ENCODE assay signal across 8 cellular contexts in genomic region chr19:46787331-46788100, GRCh38. TPM values are rescaled to one million over a fixed set of nuclear protein-coding genes. Genes with fewer than 3 reads are reported as not detected.
DNase-seq lines count a peak whose midpoint lies in the region; ATAC-seq and TF ChIP-seq lines count a peak whose summit lies in the region.

No MANE protein-coding gene starts in this region.

- CTCF ChIA-PET in activated B cell treated with CpG ODN at 0.5 μM for 24 hours (lab: Charles Lee): interaction anchor here (0.9 to 3.3 kb wide), 3 partner anchors 21 to 53 kb away, joined by 4 to 11 read pairs (median 5); no protein-coding TSS in a partner anchor

- intact Hi-C loops in activated B cell treated with CpG ODN at 0.5 μM for 24 hours (cut with micrococcal nuclease): loop anchor here (1.0 to 10.0 kb wide), 6 partner anchors 34 to 437 kb away; partner anchors contain the start of genes AP2S1, FKRP, PRKD2 and STRN4

- H3K27me3 ChIP-seq in DND-41 (ENCODE audit: insufficient read depth, low read length, poor library complexity) (no peaks in the 10 kb centered on the region), ectodermal cell (ENCODE audit: control insufficient read depth, insufficient read depth, low read length, poor library complexity, severe bottlenecking) (no peaks in the 10 kb centered on the region)

- DNase-seq in DND-41 (peak; percentile 49), LoVo (ENCODE audit: low spot score) (peak; percentile 45), activated B cell treated with CpG ODN at 0.5 μM for 24 hours (peak; percentile 54), lung microvascular endothelial cell (ENCODE audit: low read depth in 2 of 2) (peak; percentile 51 to 53), SKM-1 (lab: John Stamatoyannopoulos, UW; ENCODE audit: unreplicated experiment) (no peak)
- DNase-seq in stimulated activated naive CD8-positive, alpha-beta T cell treated with anti-CD3 and anti-CD28 coated beads, Interleukin-15, Interleukin-2, amounts not matched to agents 100 U/mL and 50 U/mL, for 24 hours: peak; percentile 52

- peaks cover 34% of the 10 kb centered on the region for H3K36me3 Mint-ChIP-seq in activated B cell treated with CpG ODN at 0.5 μM for 24 hours (ENCODE audit: low read depth)

- peak overlapping the region; percentile 94 for H3K27ac ChIP-seq in DND-41 (ENCODE audit: low read length)
- H3K27ac ChIP-seq in ectodermal cell (ENCODE audit: insufficient read depth, low read depth, low read length, poor library complexity, severe bottlenecking): peak overlapping the region; percentile 78

- peaks cover 43% of the 10 kb centered on the region for H4K20me1 ChIP-seq in DND-41 (ENCODE audit: insufficient read depth, low read length)

- no peaks in the 10 kb centered on the region for H3K27me3 Mint-ChIP-seq in activated B cell treated with CpG ODN at 0.5 μM for 24 hours

- H3K9me3 ChIP-seq in DND-41 (ENCODE audit: insufficient read depth, low read length, severe bottlenecking) (no peaks in the 10 kb centered on the region), ectodermal cell (ENCODE audit: control insufficient read depth, low read length) (no peaks in the 10 kb centered on the region)

- TF ChIP-seq CTCF in DND-41 (IDR thresholded peaks at IDR 0.05; ENCODE audit: borderline replicate concordance, extremely low read depth, low read length, poor library complexity, severe bottlenecking) (no peak), activated B cell treated with CpG ODN at 0.5 μM for 24 hours (IDR thresholded peaks at IDR 0.05) (no peak)

- H3K36me3 ChIP-seq in DND-41 (ENCODE audit: insufficient read depth, low read length): peaks cover 36% of the 10 kb centered on the region
- peaks cover 6% of the 10 kb centered on the region for H3K36me3 ChIP-seq in ectodermal cell (ENCODE audit: control insufficient read depth, insufficient read depth, low read length)

- peak overlapping the region; percentile 95 for H3K4me3 Mint-ChIP-seq in activated B cell treated with CpG ODN at 0.5 μM for 24 hours

- no peak for ATAC-seq in DND-41 (ENCODE audit: insufficient read depth, low read depth)
- no peak for ATAC-seq in activated B cell treated with CpG ODN at 0.5 μM for 24 hours (ENCODE audit: low read depth)
- ATAC-seq in stimulated activated naive CD8-positive, alpha-beta T cell treated with anti-CD3 and anti-CD28 coated beads, Interleukin-15, Interleukin-2, amounts not matched to agents 100 U/mL and 50 U/mL, for 24 hours: no peak
- no peak for ATAC-seq in GM18502 (IDR thresholded peaks at IDR 0.05; ENCODE audit: poor library complexity, unreplicated experiment)

- no peaks in the 10 kb centered on the region for H3K9me3 Mint-ChIP-seq in activated B cell treated with CpG ODN at 0.5 μM for 24 hours

- H2AFZ ChIP-seq in DND-41 (ENCODE audit: low read depth, low read length): peak overlapping the region; percentile 66

- POLR2A ChIA-PET in activated B cell treated with CpG ODN at 0.5 μM for 24 hours (lab: Charles Lee): interaction anchor here (0.6 to 5.8 kb wide), 24 partner anchors 12 to 469 kb away, joined by 3 to 242 read pairs (median 4); partner anchors contain the start of genes AP2S1, ARHGAP35, CALM3 and DACT3

- H3K4me2 ChIP-seq in DND-41 (ENCODE audit: insufficient read depth, low read length): peak overlapping the region; percentile 94

- H3K4me1 ChIP-seq in DND-41 (ENCODE audit: insufficient read depth, low read length) (peaks cover 67% of the 10 kb centered on the region), ectodermal cell (ENCODE audit: control insufficient read depth, insufficient read depth, low read length) (peaks cover 23% of the 10 kb centered on the region)

- peak overlapping the region; percentile 86 to 88 for H3K4me3 ChIP-seq in DND-41 (ENCODE audit: low read depth in 1 of 2, low read length in 2 of 2)
- peak overlapping the region; percentile 89 for H3K4me3 ChIP-seq in ectodermal cell (ENCODE audit: insufficient read depth, low read depth, low read length)

- H3K79me2 ChIP-seq in DND-41 (ENCODE audit: insufficient read depth, low read length): peaks cover 58% of the 10 kb centered on the region

- peaks cover 53% of the 10 kb centered on the region for H3K4me1 Mint-ChIP-seq in activated B cell treated with CpG ODN at 0.5 μM for 24 hours

- H3K9ac ChIP-seq in DND-41 (ENCODE audit: low read depth, low read length): peak overlapping the region; percentile 70

- peak overlapping the region; percentile 95 for H3K27ac Mint-ChIP-seq in activated B cell treated with CpG ODN at 0.5 μM for 24 hours

- 0% methylated on average over 74 of the region's 74 CpGs for WGBS in ectodermal cell, 2 experiments

RNA-seq across cellular contexts. Expression of gene SLC1A5, which starts 0.9 kb away (rescaled TPM):
- total RNA-seq in activated B cell treated with CpG ODN at 0.5 μM for 24 hours: 70.7 and 77.9 TPM in 2 replicates
- 117 TPM for polyA plus RNA-seq in ectodermal cell (2013, experiment 1 of 4)
- polyA plus RNA-seq in ectodermal cell (2013, experiment 2 of 4): 120 TPM
- polyA plus RNA-seq in ectodermal cell (2013, experiment 3 of 4): 78.6 TPM
- 80.7 TPM for polyA plus RNA-seq in ectodermal cell (2013, experiment 4 of 4)
- 19.0 and 34.9 TPM in 2 replicates for total RNA-seq in lung microvascular endothelial cell

RNA-seq across cellular contexts. Expression of gene STRN4, which starts 41.3 kb away (rescaled TPM):
- total RNA-seq in activated B cell treated with CpG ODN at 0.5 μM for 24 hours (83.9 and 90.4 TPM in 2 replicates), lung microvascular endothelial cell (67.6 and 84.3 TPM in 2 replicates)
- polyA plus RNA-seq in ectodermal cell (2013, experiment 1 of 4): 129 TPM
- 132 TPM for polyA plus RNA-seq in ectodermal cell (2013, experiment 2 of 4)
- polyA plus RNA-seq in ectodermal cell (2013, experiment 3 of 4): 93.6 TPM
- polyA plus RNA-seq in ectodermal cell (2013, experiment 4 of 4): 96.1 TPM

RNA-seq across cellular contexts. Expression of gene FKRP, which starts 41.7 kb away (rescaled TPM):
- 28.3 and 35.8 TPM in 2 replicates for total RNA-seq in activated B cell treated with CpG ODN at 0.5 μM for 24 hours
- polyA plus RNA-seq in ectodermal cell (2013, experiment 1 of 4): 37.5 TPM
- polyA plus RNA-seq in ectodermal cell (2013, experiment 2 of 4): 41.8 TPM
- polyA plus RNA-seq in ectodermal cell (2013, experiment 3 of 4): 30.9 TPM
- 32.6 TPM for polyA plus RNA-seq in ectodermal cell (2013, experiment 4 of 4)
- total RNA-seq in lung microvascular endothelial cell: 8.9 and 13.9 TPM in 2 replicates
